Comparison of ENCODE assay signal across 22 cellular contexts in genomic region chr4:67770422-67770821, GRCh38. TPM values are rescaled to one million over a fixed set of nuclear protein-coding genes. Genes with fewer than 3 reads are reported as not detected.
DNase-seq lines count a peak whose midpoint lies in the region; ATAC-seq and TF ChIP-seq lines count a peak whose summit lies in the region.
"Had no signal": no experiment of that assay in that cellular context is flagged by ENCODE, and none has a peak within 500 bp of the region (broad histone marks: within the 10 kb centered on the region; RNA-seq: fewer than 3 reads in every experiment).

No MANE protein-coding gene starts in this region.

- H4K5ac ChIP-seq in mesendoderm (ENCODE audit: low read length), result no peak overlapping the region

- H3K79me1 ChIP-seq in mesendoderm (ENCODE audit: low read length), result no peaks in the 10 kb centered on the region

- no peak overlapping the region for H3K4me3 ChIP-seq in RWPE2 (ENCODE audit: severe bottlenecking)
- no peak overlapping the region for H3K4me3 ChIP-seq in mesendoderm (ENCODE audit: low read length)
- H3K4me3 ChIP-seq: thoracic aorta, vagina had no signal

- H3K56ac ChIP-seq in mesendoderm (ENCODE audit: low read length), result no peak overlapping the region

- H3K27me3 Mint-ChIP-seq in nephron progenitor cell (ENCODE audit: low read depth, poor library complexity), result no peaks in the 10 kb centered on the region
- H3K27me3 Mint-ChIP-seq: activated B cell treated with CpG ODN at 0.5 μM for 24 hours; activated naive CD4-positive, alpha-beta T cell treated with anti-CD3 and anti-CD28 coated beads, Interleukin-2, amount 50 U/mL, for 24 hours had no signal

- H3K36me3 ChIP-seq in RWPE2 (ENCODE audit: low read depth), result no peaks in the 10 kb centered on the region
- H3K36me3 ChIP-seq in mesendoderm (ENCODE audit: control insufficient read depth, insufficient read depth, low read length), result no peaks in the 10 kb centered on the region
- H3K36me3 ChIP-seq: thoracic aorta, vagina had no signal

- no peak overlapping the region for H2BK120ac ChIP-seq in mesendoderm (ENCODE audit: low read depth, low read length)

- no peak overlapping the region for H3K4ac ChIP-seq in mesendoderm (ENCODE audit: low read depth, low read length)

- no peak for TF ChIP-seq CTCF in RWPE2 (IDR thresholded peaks at IDR 0.05; ENCODE audit: poor library complexity, severe bottlenecking)
- TF ChIP-seq CTCF in nephron progenitor cell (IDR thresholded peaks at IDR 0.05), result no peak

- H3K18ac ChIP-seq in mesendoderm (ENCODE audit: low read length), result no peak overlapping the region

- DNase-seq in NCI-H2171 treated with DMSO at 0.1 percent for 48 hours (lab: John Stamatoyannopoulos, UW) (peak; percentile 46), NCI-H2171 (lab: John Stamatoyannopoulos, UW) (no peak), NCI-H1930 (lab: John Stamatoyannopoulos, UW) (peak; percentile 34 to 40), RWPE2 (ENCODE audit: low spot score) (no peak), mesendoderm (peak; percentile 39), DMS153 treated with DMSO at 0.1 percent for 48 hours (lab: John Stamatoyannopoulos, UW; ENCODE audit: unreplicated experiment) (no peak), T-helper 1 cell (no peak), nephron progenitor cell (no peak)
- DNase-seq: activated B cell treated with CpG ODN at 0.5 μM for 24 hours; activated CD4-positive, alpha-beta T cell treated with anti-CD3 and anti-CD28 coated beads, Interleukin-2, amount 50 U/mL, for 4 hours; Caco-2; glutamatergic neuron; IMR-90; NCI-H1694; NCI-H345; stimulated activated naive CD8-positive, alpha-beta T cell treated with anti-CD3 and anti-CD28 coated beads, Interleukin-15, Interleukin-2, amounts not matched to agents 100 U/mL and 50 U/mL, for 24 hours had no signal

- no peak overlapping the region for H3K23ac ChIP-seq in mesendoderm (ENCODE audit: low read length)

- no CpG with 5 or more reads among the region's 3 CpGs for WGBS in mesendoderm (ENCODE audit: extremely low coverage, insufficient coverage, low lambda C conversion rate)

- no peak overlapping the region for H3K9ac ChIP-seq in mesendoderm (ENCODE audit: low read length)

- no peaks in the 10 kb centered on the region for H3K79me2 ChIP-seq in mesendoderm (ENCODE audit: control insufficient read depth, insufficient read depth, low read length)

- no peak overlapping the region for H2AK5ac ChIP-seq in mesendoderm (ENCODE audit: low read length)

- H3K36me3 Mint-ChIP-seq in nephron progenitor cell (ENCODE audit: low read depth), result no peaks in the 10 kb centered on the region

- no peak overlapping the region for H3K4me3 Mint-ChIP-seq in nephron progenitor cell
- H3K4me3 Mint-ChIP-seq: activated B cell treated with CpG ODN at 0.5 μM for 24 hours; activated naive CD4-positive, alpha-beta T cell treated with anti-CD3 and anti-CD28 coated beads, Interleukin-2, amount 50 U/mL, for 24 hours had no signal

- H3K9me3 ChIP-seq in RWPE2 (ENCODE audit: severe bottlenecking), result no peaks in the 10 kb centered on the region
- H3K9me3 ChIP-seq: Caco-2, thoracic aorta, vagina had no signal

- H3K27ac ChIP-seq in RWPE2 (ENCODE audit: poor library complexity, severe bottlenecking) (no peak overlapping the region), mesendoderm (ENCODE audit: low read depth, low read length) (no peak overlapping the region)
- H3K27ac ChIP-seq: thoracic aorta, vagina had no signal

- H3K27me3 ChIP-seq in RWPE2 (ENCODE audit: insufficient read depth, poor library complexity, severe bottlenecking) (no peaks in the 10 kb centered on the region), mesendoderm (ENCODE audit: insufficient read depth, low read length, poor library complexity) (no peaks in the 10 kb centered on the region)
- H3K27me3 ChIP-seq: vagina had no signal

- H3K4me1 ChIP-seq in RWPE2 (ENCODE audit: insufficient read depth, poor library complexity, severe bottlenecking), result peaks cover 10% of the 10 kb centered on the region
- no peaks in the 10 kb centered on the region for H3K4me1 ChIP-seq in mesendoderm (ENCODE audit: control insufficient read depth, low read depth, low read length)
- H3K4me1 ChIP-seq: Caco-2, vagina had no signal

- H3K9me3 Mint-ChIP-seq in nephron progenitor cell, result no peaks in the 10 kb centered on the region
- H3K9me3 Mint-ChIP-seq: activated B cell treated with CpG ODN at 0.5 μM for 24 hours; activated naive CD4-positive, alpha-beta T cell treated with anti-CD3 and anti-CD28 coated beads, Interleukin-2, amount 50 U/mL, for 24 hours had no signal

- ATAC-seq in RWPE2 (ENCODE audit: low read depth), result peak; percentile 87
- ATAC-seq: sciatic nerve; SK-N-SH treated with all-trans-retinoic acid at 6 μM for 48 hours; stimulated activated naive CD8-positive, alpha-beta T cell treated with anti-CD3 and anti-CD28 coated beads, Interleukin-15, Interleukin-2, amounts not matched to agents 100 U/mL and 50 U/mL, for 24 hours had no signal

- H2BK15ac ChIP-seq in mesendoderm (replicated peaks; ENCODE audit: low read depth), result no peak overlapping the region

- no peak overlapping the region for H3K27ac Mint-ChIP-seq in nephron progenitor cell
- H3K27ac Mint-ChIP-seq: activated B cell treated with CpG ODN at 0.5 μM for 24 hours; activated naive CD4-positive, alpha-beta T cell treated with anti-CD3 and anti-CD28 coated beads, Interleukin-2, amount 50 U/mL, for 24 hours had no signal

- no peak overlapping the region for H3K4me2 ChIP-seq in mesendoderm (ENCODE audit: low read length)

- no peaks in the 10 kb centered on the region for H3K4me1 Mint-ChIP-seq in nephron progenitor cell
- H3K4me1 Mint-ChIP-seq: activated B cell treated with CpG ODN at 0.5 μM for 24 hours; activated naive CD4-positive, alpha-beta T cell treated with anti-CD3 and anti-CD28 coated beads, Interleukin-2, amount 50 U/mL, for 24 hours had no signal

- no peak overlapping the region for H2BK5ac ChIP-seq in mesendoderm (ENCODE audit: low read length)

- no peak overlapping the region for H4K8ac ChIP-seq in mesendoderm (ENCODE audit: low read depth, low read length)

RNA-seq across cellular contexts. Expression of gene GNRHR, which starts 16.2 kb away (rescaled TPM):
- polyA plus RNA-seq in mesendoderm (2013, experiment 1 of 2), result not detected
- not detected for polyA plus RNA-seq in mesendoderm (2013, experiment 2 of 2)
- polyA plus RNA-seq: BJ, IMR-90 had no signal

Comparison
In these comparisons a context has a peak if more than half of its experiments do, and no peak if none do; other contexts are left out.
1. DNase-seq: peak in NCI-H2171 treated with DMSO at 0.1 percent for 48 hours (single experiment), NCI-H1930 (2 of 2) and mesendoderm (single experiment); none in NCI-H2171 (single experiment), RWPE2 (single experiment), DMS153 treated with DMSO at 0.1 percent for 48 hours (single experiment), T-helper 1 cell (0 of 5) and nephron progenitor cell (single experiment).